1 cellular context compared by ENCODE assay signal in the genomic region with DNA sequence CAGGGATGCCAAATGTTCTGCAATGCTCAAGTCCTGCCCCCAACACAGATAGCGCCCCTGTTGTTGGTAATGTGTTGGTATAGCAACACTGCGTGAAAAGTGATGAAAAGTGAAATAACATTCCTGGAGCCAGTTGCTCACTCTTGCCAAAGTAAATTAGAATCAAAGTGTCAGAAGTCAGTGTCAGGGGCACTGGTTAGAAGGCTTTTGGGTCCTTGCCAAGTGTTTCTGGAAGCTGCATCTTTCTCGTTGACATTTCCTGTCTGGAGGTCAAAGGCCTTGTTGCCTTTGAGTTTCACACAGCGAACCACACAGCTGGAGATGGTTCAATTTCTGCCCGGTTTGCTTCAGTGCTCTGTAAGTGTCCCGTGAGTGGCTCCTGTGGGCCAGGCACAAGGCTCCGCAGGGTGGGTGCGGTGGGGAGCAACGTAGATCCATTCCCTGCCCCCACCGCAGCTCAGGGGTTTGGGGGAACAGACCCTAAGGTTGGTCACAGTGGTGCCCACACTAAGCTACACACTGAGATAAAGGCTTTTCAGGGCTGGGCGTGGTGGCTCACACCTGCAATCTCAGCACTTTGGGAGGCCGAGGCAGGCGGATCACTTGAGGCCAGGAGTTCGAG.
A peak's percentile ranks its signal among the peaks of the same experiment; 100 is the strongest.
TF ChIP-seq lines count a peak whose summit lies in the region.

No MANE protein-coding gene starts in this region.

TF ChIP-seq in HepG2, 621 proteins besides CTCF, POLR2A, EP300 and RAD21 (continued from another document and continues in another):
- TF ChIP-seq, protein P1, sequence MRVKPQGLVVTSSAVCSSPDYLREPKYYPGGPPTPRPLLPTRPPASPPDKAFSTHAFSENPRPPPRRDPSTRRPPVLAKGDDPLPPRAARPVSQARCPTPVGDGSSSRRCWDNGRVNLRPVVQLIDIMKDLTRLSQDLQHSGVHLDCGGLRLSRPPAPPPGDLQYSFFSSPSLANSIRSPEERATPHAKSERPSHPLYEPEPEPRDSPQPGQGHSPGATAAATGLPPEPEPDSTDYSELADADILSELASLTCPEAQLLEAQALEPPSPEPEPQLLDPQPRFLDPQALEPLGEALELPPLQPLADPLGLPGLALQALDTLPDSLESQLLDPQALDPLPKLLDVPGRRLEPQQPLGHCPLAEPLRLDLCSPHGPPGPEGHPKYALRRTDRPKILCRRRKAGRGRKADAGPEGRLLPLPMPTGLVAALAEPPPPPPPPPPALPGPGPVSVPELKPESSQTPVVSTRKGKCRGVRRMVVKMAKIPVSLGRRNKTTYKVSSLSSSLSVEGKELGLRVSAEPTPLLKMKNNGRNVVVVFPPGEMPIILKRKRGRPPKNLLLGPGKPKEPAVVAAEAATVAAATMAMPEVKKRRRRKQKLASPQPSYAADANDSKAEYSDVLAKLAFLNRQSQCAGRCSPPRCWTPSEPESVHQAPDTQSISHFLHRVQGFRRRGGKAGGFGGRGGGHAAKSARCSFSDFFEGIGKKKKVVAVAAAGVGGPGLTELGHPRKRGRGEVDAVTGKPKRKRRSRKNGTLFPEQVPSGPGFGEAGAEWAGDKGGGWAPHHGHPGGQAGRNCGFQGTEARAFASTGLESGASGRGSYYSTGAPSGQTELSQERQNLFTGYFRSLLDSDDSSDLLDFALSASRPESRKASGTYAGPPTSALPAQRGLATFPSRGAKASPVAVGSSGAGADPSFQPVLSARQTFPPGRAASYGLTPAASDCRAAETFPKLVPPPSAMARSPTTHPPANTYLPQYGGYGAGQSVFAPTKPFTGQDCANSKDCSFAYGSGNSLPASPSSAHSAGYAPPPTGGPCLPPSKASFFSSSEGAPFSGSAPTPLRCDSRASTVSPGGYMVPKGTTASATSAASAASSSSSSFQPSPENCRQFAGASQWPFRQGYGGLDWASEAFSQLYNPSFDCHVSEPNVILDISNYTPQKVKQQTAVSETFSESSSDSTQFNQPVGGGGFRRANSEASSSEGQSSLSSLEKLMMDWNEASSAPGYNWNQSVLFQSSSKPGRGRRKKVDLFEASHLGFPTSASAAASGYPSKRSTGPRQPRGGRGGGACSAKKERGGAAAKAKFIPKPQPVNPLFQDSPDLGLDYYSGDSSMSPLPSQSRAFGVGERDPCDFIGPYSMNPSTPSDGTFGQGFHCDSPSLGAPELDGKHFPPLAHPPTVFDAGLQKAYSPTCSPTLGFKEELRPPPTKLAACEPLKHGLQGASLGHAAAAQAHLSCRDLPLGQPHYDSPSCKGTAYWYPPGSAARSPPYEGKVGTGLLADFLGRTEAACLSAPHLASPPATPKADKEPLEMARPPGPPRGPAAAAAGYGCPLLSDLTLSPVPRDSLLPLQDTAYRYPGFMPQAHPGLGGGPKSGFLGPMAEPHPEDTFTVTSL (CRISPR knock-in tag; IDR thresholded peaks at IDR 0.05; ENCODE audit: borderline replicate concordance): peak; percentile 75; the same call in 1 of the 2 replicates
- TF ChIP-seq TCF12 (IDR thresholded peaks at IDR 0.05) (no peak), TCF12 (CRISPR knock-in tag; IDR thresholded peaks at IDR 0.05) (no peak), EZH2 (conservative IDR thresholded peaks at IDR 0.05; ENCODE audit: low read depth, low read length) (no peak), ZNF501 (CRISPR knock-in tag; IDR thresholded peaks at IDR 0.05) (peak; percentile 51; the same call in 1 of the 2 replicates), ELF4 (CRISPR knock-in tag; IDR thresholded peaks at IDR 0.05; ENCODE audit: borderline replicate concordance) (no peak; the same call in 1 of the 2 replicates), HMG20B (CRISPR knock-in tag; conservative IDR thresholded peaks at IDR 0.05) (peak; percentile 77), SETDB1 (CRISPR knock-in tag; IDR thresholded peaks at IDR 0.05; ENCODE audit: borderline replicate concordance) (no peak), ASH2L (IDR thresholded peaks at IDR 0.05; ENCODE audit: insufficient read length, low read depth, low read length) (peak; percentile 56), ZSCAN29 (CRISPR knock-in tag; conservative IDR thresholded peaks at IDR 0.05) (0 out of 2 replicates have a peak, but pooled peaks have one; percentile 75), CBX2 (IDR thresholded peaks at IDR 0.05; ENCODE audit: low read depth, low read length) (no peak), CBX2 (CRISPR knock-in tag; IDR thresholded peaks at IDR 0.05; ENCODE audit: low read depth) (no peak), PAF1 (CRISPR knock-in tag; IDR thresholded peaks at IDR 0.05) (no peak), ZNF207 (IDR thresholded peaks at IDR 0.05; ENCODE audit: borderline replicate concordance) (no peak), NAIF1 (CRISPR knock-in tag; IDR thresholded peaks at IDR 0.05; ENCODE audit: borderline replicate concordance) (no peak), GABPB1 (CRISPR knock-in tag; IDR thresholded peaks at IDR 0.05) (peak; percentile 75), TEAD2 (CRISPR knock-in tag; IDR thresholded peaks at IDR 0.05) (no peak), TBX3 (IDR thresholded peaks at IDR 0.05; ENCODE audit: borderline replicate concordance) (peak; percentile 89), GATA4 (IDR thresholded peaks at IDR 0.05; ENCODE audit: borderline replicate concordance, low read depth) (no peak; the same call in 1 of the 2 replicates), PHF21A (CRISPR knock-in tag; IDR thresholded peaks at IDR 0.05) (peak; percentile 89), SMAD3 (CRISPR knock-in tag; IDR thresholded peaks at IDR 0.05) (peak; percentile 83; the same call in 1 of the 2 replicates), CEBPG (CRISPR knock-in tag; IDR thresholded peaks at IDR 0.05) (peak; percentile 82), ZNF264 (CRISPR knock-in tag; IDR thresholded peaks at IDR 0.05) (peak; percentile 79; the same call in 1 of the 2 replicates), MIER2 (CRISPR knock-in tag; IDR thresholded peaks at IDR 0.05) (no peak), DNMT3B (CRISPR knock-in tag; conservative IDR thresholded peaks at IDR 0.05) (no peak; the same call in 1 of the 2 replicates), ZFP1 (CRISPR knock-in tag; IDR thresholded peaks at IDR 0.05) (peak; percentile 52; the same call in 1 of the 2 replicates), ZMYM2 (CRISPR knock-in tag; IDR thresholded peaks at IDR 0.05) (peak; percentile 91), MTF2 (CRISPR knock-in tag; IDR thresholded peaks at IDR 0.05; ENCODE audit: borderline replicate concordance) (0 out of 2 replicates have a peak, but pooled peaks have one; percentile 33), MXD4 (CRISPR knock-in tag; IDR thresholded peaks at IDR 0.05) (no peak)
- TF ChIP-seq, protein P2, sequence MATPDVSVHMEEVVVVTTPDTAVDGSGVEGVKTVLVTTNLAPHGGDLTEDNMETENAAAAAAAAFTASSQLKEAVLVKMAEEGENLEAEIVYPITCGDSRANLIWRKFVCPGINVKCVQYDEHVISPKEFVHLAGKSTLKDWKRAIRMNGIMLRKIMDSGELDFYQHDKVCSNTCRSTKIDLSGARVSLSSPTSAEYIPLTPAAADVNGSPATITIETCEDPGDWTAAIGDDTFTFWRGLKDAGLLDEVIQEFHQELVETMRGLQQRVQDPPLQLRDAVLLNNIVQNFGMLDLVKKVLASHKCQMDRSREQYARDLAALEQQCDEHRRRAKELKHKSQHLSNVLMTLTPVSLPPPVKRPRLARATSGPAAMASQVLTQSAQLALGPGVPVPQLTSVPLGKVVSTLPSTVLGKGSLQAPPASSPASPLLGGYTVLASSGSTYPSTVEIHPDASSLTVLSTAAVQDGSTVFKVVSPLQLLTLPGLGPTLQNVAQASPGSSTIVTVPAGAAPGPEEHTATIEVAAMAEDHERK (CRISPR knock-in tag; IDR thresholded peaks at IDR 0.05; ENCODE audit: low read depth): no peak
- TF ChIP-seq, protein P3, sequence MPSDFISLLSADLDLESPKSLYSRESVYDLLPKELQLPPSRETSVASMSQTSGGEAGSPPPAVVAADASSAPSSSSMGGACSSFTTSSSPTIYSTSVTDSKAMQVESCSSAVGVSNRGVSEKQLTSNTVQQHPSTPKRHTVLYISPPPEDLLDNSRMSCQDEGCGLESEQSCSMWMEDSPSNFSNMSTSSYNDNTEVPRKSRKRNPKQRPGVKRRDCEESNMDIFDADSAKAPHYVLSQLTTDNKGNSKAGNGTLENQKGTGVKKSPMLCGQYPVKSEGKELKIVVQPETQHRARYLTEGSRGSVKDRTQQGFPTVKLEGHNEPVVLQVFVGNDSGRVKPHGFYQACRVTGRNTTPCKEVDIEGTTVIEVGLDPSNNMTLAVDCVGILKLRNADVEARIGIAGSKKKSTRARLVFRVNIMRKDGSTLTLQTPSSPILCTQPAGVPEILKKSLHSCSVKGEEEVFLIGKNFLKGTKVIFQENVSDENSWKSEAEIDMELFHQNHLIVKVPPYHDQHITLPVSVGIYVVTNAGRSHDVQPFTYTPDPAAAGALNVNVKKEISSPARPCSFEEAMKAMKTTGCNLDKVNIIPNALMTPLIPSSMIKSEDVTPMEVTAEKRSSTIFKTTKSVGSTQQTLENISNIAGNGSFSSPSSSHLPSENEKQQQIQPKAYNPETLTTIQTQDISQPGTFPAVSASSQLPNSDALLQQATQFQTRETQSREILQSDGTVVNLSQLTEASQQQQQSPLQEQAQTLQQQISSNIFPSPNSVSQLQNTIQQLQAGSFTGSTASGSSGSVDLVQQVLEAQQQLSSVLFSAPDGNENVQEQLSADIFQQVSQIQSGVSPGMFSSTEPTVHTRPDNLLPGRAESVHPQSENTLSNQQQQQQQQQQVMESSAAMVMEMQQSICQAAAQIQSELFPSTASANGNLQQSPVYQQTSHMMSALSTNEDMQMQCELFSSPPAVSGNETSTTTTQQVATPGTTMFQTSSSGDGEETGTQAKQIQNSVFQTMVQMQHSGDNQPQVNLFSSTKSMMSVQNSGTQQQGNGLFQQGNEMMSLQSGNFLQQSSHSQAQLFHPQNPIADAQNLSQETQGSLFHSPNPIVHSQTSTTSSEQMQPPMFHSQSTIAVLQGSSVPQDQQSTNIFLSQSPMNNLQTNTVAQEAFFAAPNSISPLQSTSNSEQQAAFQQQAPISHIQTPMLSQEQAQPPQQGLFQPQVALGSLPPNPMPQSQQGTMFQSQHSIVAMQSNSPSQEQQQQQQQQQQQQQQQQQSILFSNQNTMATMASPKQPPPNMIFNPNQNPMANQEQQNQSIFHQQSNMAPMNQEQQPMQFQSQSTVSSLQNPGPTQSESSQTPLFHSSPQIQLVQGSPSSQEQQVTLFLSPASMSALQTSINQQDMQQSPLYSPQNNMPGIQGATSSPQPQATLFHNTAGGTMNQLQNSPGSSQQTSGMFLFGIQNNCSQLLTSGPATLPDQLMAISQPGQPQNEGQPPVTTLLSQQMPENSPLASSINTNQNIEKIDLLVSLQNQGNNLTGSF (CRISPR knock-in tag; IDR thresholded peaks at IDR 0.05): no peak
- TF ChIP-seq, protein P4, sequence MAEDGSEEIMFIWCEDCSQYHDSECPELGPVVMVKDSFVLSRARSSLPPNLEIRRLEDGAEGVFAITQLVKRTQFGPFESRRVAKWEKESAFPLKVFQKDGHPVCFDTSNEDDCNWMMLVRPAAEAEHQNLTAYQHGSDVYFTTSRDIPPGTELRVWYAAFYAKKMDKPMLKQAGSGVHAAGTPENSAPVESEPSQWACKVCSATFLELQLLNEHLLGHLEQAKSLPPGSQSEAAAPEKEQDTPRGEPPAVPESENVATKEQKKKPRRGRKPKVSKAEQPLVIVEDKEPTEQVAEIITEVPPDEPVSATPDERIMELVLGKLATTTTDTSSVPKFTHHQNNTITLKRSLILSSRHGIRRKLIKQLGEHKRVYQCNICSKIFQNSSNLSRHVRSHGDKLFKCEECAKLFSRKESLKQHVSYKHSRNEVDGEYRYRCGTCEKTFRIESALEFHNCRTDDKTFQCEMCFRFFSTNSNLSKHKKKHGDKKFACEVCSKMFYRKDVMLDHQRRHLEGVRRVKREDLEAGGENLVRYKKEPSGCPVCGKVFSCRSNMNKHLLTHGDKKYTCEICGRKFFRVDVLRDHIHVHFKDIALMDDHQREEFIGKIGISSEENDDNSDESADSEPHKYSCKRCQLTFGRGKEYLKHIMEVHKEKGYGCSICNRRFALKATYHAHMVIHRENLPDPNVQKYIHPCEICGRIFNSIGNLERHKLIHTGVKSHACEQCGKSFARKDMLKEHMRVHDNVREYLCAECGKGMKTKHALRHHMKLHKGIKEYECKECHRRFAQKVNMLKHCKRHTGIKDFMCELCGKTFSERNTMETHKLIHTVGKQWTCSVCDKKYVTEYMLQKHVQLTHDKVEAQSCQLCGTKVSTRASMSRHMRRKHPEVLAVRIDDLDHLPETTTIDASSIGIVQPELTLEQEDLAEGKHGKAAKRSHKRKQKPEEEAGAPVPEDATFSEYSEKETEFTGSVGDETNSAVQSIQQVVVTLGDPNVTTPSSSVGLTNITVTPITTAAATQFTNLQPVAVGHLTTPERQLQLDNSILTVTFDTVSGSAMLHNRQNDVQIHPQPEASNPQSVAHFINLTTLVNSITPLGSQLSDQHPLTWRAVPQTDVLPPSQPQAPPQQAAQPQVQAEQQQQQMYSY (CRISPR knock-in tag; IDR thresholded peaks at IDR 0.05): no peak
- TF ChIP-seq, protein P5, sequence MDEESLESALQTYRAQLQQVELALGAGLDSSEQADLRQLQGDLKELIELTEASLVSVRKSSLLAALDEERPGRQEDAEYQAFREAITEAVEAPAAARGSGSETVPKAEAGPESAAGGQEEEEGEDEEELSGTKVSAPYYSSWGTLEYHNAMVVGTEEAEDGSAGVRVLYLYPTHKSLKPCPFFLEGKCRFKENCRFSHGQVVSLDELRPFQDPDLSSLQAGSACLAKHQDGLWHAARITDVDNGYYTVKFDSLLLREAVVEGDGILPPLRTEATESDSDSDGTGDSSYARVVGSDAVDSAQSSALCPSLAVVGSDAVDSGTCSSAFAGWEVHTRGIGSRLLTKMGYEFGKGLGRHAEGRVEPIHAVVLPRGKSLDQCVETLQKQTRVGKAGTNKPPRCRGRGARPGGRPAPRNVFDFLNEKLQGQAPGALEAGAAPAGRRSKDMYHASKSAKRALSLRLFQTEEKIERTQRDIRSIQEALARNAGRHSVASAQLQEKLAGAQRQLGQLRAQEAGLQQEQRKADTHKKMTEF (CRISPR knock-in tag; IDR thresholded peaks at IDR 0.05): peak; percentile 95
- TF ChIP-seq, protein P6, sequence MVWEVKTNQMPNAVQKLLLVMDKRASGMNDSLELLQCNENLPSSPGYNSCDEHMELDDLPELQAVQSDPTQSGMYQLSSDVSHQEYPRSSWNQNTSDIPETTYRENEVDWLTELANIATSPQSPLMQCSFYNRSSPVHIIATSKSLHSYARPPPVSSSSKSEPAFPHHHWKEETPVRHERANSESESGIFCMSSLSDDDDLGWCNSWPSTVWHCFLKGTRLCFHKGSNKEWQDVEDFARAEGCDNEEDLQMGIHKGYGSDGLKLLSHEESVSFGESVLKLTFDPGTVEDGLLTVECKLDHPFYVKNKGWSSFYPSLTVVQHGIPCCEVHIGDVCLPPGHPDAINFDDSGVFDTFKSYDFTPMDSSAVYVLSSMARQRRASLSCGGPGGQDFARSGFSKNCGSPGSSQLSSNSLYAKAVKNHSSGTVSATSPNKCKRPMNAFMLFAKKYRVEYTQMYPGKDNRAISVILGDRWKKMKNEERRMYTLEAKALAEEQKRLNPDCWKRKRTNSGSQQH (CRISPR knock-in tag; IDR thresholded peaks at IDR 0.05; ENCODE audit: low read depth): peak; percentile 86; the same call in 1 of the 2 replicates
